Comparison of ENCODE assay signal across 8 cellular contexts in the genomic region with DNA sequence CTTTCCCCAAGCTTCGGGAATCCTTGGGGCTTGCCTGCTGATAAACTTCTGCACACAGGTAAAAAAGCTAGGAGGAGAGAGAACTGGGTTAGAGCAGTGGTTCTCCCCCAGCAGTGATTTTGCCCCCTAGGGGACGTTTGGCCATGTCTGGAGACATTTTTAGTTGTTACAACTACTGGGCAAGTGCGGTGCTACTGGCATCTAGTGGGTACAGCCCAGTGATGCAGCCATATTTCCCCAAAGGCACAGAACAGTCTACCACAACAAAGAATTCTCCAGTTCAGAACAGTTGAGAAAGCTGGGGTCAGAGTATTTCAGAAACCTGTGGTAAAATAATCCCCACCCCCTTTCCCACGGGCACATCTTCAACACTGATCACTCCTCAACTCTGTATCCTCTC. TPM values are rescaled to one million over a fixed set of nuclear protein-coding genes. Genes with fewer than 3 reads are reported as not detected.
DNase-seq lines count a peak whose midpoint lies in the region; ATAC-seq and TF ChIP-seq lines count a peak whose summit lies in the region.
"Had no signal": no experiment of that assay in that cellular context is flagged by ENCODE, and none has a peak within 500 bp of the region (broad histone marks: within the 10 kb centered on the region; RNA-seq: fewer than 3 reads in every experiment).

No MANE protein-coding gene starts in this region.

- no peak overlapping the region for H3K9ac ChIP-seq in MM.1S (ENCODE audit: low read length)

- no peak overlapping the region for H3K4me2 ChIP-seq in MM.1S (ENCODE audit: low read depth, low read length)

- peaks cover 31% of the 10 kb centered on the region for H3K4me1 ChIP-seq in MM.1S (ENCODE audit: low read length)

- H3F3A ChIP-seq in MM.1S (ENCODE audit: insufficient read depth, low read length), result peaks cover 17% of the 10 kb centered on the region

- no peaks in the 10 kb centered on the region for H3K9me3 ChIP-seq in MM.1S (replicated peaks; ENCODE audit: insufficient read depth, low read length)

- peaks cover 33% of the 10 kb centered on the region for H3K4me1 Mint-ChIP-seq in activated T-cell treated with anti-CD3 and anti-CD28 coated beads, Interleukin-2, amount 50 U/mL, for 72 hours (ENCODE audit: low read depth)
- no peaks in the 10 kb centered on the region for H3K4me1 Mint-ChIP-seq in neural crest cell

- H3K9me2 ChIP-seq in MM.1S (replicated peaks; ENCODE audit: insufficient read depth, low read length), result no peaks in the 10 kb centered on the region

- peak; percentile 8 for DNase-seq in ELF-1 (ENCODE audit: low read depth, low spot score)
- peak; percentile 47 for DNase-seq in MM.1S
- peak; percentile 45 to 55 for DNase-seq in activated T-cell treated with anti-CD3 and anti-CD28 coated beads, Interleukin-2, amount 50 U/mL, for 72 hours
- DNase-seq in neural crest cell (ENCODE audit: low read depth, low spot score), result no peak
- DNase-seq in anterior cingulate cortex (lab: John Stamatoyannopoulos, UW), result no peak
- no peak for DNase-seq in NCI-H1436 treated with DMSO at 0.1 percent for 48 hours (lab: John Stamatoyannopoulos, UW)
- DNase-seq: cerebellar nuclear complex had no signal

- no peaks in the 10 kb centered on the region for H3K9me3 Mint-ChIP-seq in activated T-cell treated with anti-CD3 and anti-CD28 coated beads, Interleukin-2, amount 50 U/mL, for 72 hours
- H3K9me3 Mint-ChIP-seq in neural crest cell, result no peaks in the 10 kb centered on the region

- H2AFZ ChIP-seq in MM.1S (ENCODE audit: low read length), result no peak overlapping the region

- TF ChIP-seq CTCF in MM.1S (IDR thresholded peaks at IDR 0.05; ENCODE audit: low read length), result peak; percentile 55
- no peak for TF ChIP-seq CTCF in neural crest cell (conservative IDR thresholded peaks at IDR 0.05)

- no peaks in the 10 kb centered on the region for H3K36me3 ChIP-seq in MM.1S (replicated peaks; ENCODE audit: insufficient read depth, low read length)

- ATAC-seq in activated T-cell treated with anti-CD3 and anti-CD28 coated beads, Interleukin-2, amount 50 U/mL, for 72 hours (replicated peaks in 1 of 2), result peak; percentile 80 to 91
- no peak for ATAC-seq in esophagus mucosa

- no peak overlapping the region for H3K27ac ChIP-seq in MM.1S (ENCODE audit: low read length)

- H4K20me1 ChIP-seq in MM.1S (ENCODE audit: insufficient read depth, low read length), result no peaks in the 10 kb centered on the region

- H3K36me3 Mint-ChIP-seq in activated T-cell treated with anti-CD3 and anti-CD28 coated beads, Interleukin-2, amount 50 U/mL, for 72 hours (ENCODE audit: insufficient read depth in 2 of 2), result no peaks in the 10 kb centered on the region
- peaks cover 23% of the 10 kb centered on the region for H3K36me3 Mint-ChIP-seq in neural crest cell (ENCODE audit: low read depth)

- no peaks in the 10 kb centered on the region for H3K27me3 ChIP-seq in MM.1S (replicated peaks; ENCODE audit: insufficient read depth, low read length)

- no peak overlapping the region for H3K4me3 ChIP-seq in MM.1S (ENCODE audit: low read length)

- H3K27ac Mint-ChIP-seq in activated T-cell treated with anti-CD3 and anti-CD28 coated beads, Interleukin-2, amount 50 U/mL, for 72 hours, result no peak overlapping the region
- H3K27ac Mint-ChIP-seq in neural crest cell (ENCODE audit: unreplicated experiment), result peak overlapping the region; percentile 57

- no peaks in the 10 kb centered on the region for H3K27me3 Mint-ChIP-seq in activated T-cell treated with anti-CD3 and anti-CD28 coated beads, Interleukin-2, amount 50 U/mL, for 72 hours (ENCODE audit: low read depth)
- H3K27me3 Mint-ChIP-seq in neural crest cell (ENCODE audit: low read depth), result no peaks in the 10 kb centered on the region

- no peak overlapping the region for H3K4me3 Mint-ChIP-seq in activated T-cell treated with anti-CD3 and anti-CD28 coated beads, Interleukin-2, amount 50 U/mL, for 72 hours
- H3K4me3 Mint-ChIP-seq in neural crest cell, result no peak overlapping the region

- no peaks in the 10 kb centered on the region for H3K79me2 ChIP-seq in MM.1S (ENCODE audit: low read length)

RNA-seq across cellular contexts. Expression of gene LRRC71, which starts 41.3 kb away (rescaled TPM):
- total RNA-seq in activated T-cell treated with anti-CD3 and anti-CD28 coated beads, Interleukin-2, amount 50 U/mL, for 72 hours, result not detected
- total RNA-seq in neural crest cell (not detected in 2 replicates), esophagus mucosa (not detected)

Comparison
In these comparisons a context has a peak if more than half of its experiments do, and no peak if none do; other contexts are left out.
1. DNase-seq: peak in ELF-1 (single experiment), MM.1S (single experiment) and activated T-cell treated with anti-CD3 and anti-CD28 coated beads, Interleukin-2, amount 50 U/mL, for 72 hours (2 of 2); none in neural crest cell (single experiment), anterior cingulate cortex (0 of 58) and NCI-H1436 treated with DMSO at 0.1 percent for 48 hours (single experiment).